20 cellular contexts compared by ENCODE assay signal in the genomic region with DNA sequence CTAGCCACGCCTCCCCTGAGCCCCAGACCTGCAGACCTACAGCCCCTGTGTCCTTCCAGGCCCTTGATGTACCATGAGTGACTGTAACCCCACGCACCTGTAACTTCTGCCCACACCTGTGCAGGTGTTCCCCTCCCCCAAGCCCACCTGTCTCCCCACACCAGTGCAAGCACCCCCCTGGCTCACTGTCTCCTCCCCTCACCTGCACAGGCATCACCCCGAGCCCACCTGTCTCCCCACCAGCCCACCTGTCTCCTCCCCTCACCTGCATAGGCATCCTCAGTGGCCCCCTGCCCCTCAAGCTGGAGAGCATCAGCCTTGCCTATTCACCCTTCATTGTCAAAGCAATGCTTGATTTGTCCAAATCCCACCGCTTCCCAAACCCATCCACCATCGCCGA. TPM values are rescaled to one million over a fixed set of nuclear protein-coding genes. Genes with fewer than 3 reads are reported as not detected.
A peak's percentile ranks its signal among the peaks of the same experiment; 100 is the strongest.
DNase-seq lines count a peak whose midpoint lies in the region; ATAC-seq and TF ChIP-seq lines count a peak whose summit lies in the region.
"Had no signal": no experiment of that assay in that cellular context is flagged by ENCODE, and none has a peak within 500 bp of the region (broad histone marks: within the 10 kb centered on the region; RNA-seq: fewer than 3 reads in every experiment).

No MANE protein-coding gene starts in this region.

- H3K27ac Mint-ChIP-seq in activated T-cell treated with anti-CD3 and anti-CD28 coated beads, Interleukin-2, amount 50 U/mL, for 24 hours: peak overlapping the region; percentile 64
- peak overlapping the region; percentile 75 to 81 for H3K27ac Mint-ChIP-seq in effector memory CD8-positive, alpha-beta T cell
- peak overlapping the region; percentile 88 for H3K27ac Mint-ChIP-seq in progenitor cell of endocrine pancreas

- peaks cover 2% of the 10 kb centered on the region for H3K9me3 Mint-ChIP-seq in activated T-cell treated with anti-CD3 and anti-CD28 coated beads, Interleukin-2, amount 50 U/mL, for 24 hours
- H3K9me3 Mint-ChIP-seq in effector memory CD8-positive, alpha-beta T cell: peaks cover 0 to 1% of the 10 kb centered on the region in 2 donors
- H3K9me3 Mint-ChIP-seq in progenitor cell of endocrine pancreas (ENCODE audit: low read depth): peaks cover 3% of the 10 kb centered on the region

- no peak for TF ChIP-seq CTCF in progenitor cell of endocrine pancreas (IDR thresholded peaks at IDR 0.05; ENCODE audit: unreplicated experiment)

- H3K27me3 Mint-ChIP-seq in activated T-cell treated with anti-CD3 and anti-CD28 coated beads, Interleukin-2, amount 50 U/mL, for 24 hours: peaks cover 22% of the 10 kb centered on the region
- peaks cover 0 to 16% of the 10 kb centered on the region in 2 donors for H3K27me3 Mint-ChIP-seq in effector memory CD8-positive, alpha-beta T cell
- peaks cover 15% of the 10 kb centered on the region for H3K27me3 Mint-ChIP-seq in progenitor cell of endocrine pancreas

- no peaks in the 10 kb centered on the region for H3K36me3 ChIP-seq in H7 (replicated peaks; ENCODE audit: control insufficient read depth, insufficient read depth, low read length)
- H3K36me3 ChIP-seq: BE2C had no signal

- no peaks in the 10 kb centered on the region; the same call in 1 of the 2 replicates for H3K27me3 ChIP-seq in H7 (ENCODE audit: control insufficient read depth, insufficient read depth, low read length)

- H3K4me3 ChIP-seq in H7 (ENCODE audit: insufficient read depth, low read depth, low read length): no peak overlapping the region

- peaks cover 12% of the 10 kb centered on the region for H3K36me3 Mint-ChIP-seq in activated T-cell treated with anti-CD3 and anti-CD28 coated beads, Interleukin-2, amount 50 U/mL, for 24 hours (ENCODE audit: low read depth)
- peaks cover 37% of the 10 kb centered on the region for H3K36me3 Mint-ChIP-seq in effector memory CD8-positive, alpha-beta T cell (ENCODE audit: insufficient read depth)
- peaks cover 23% of the 10 kb centered on the region for H3K36me3 Mint-ChIP-seq in progenitor cell of endocrine pancreas (ENCODE audit: insufficient read depth)

- no peak overlapping the region for H3K4me3 Mint-ChIP-seq in activated T-cell treated with anti-CD3 and anti-CD28 coated beads, Interleukin-2, amount 50 U/mL, for 24 hours
- H3K4me3 Mint-ChIP-seq in effector memory CD8-positive, alpha-beta T cell: peak overlapping the region; percentile 13 to 55
- H3K4me3 Mint-ChIP-seq in progenitor cell of endocrine pancreas (ENCODE audit: low read depth): no peak overlapping the region

- peaks cover 13% of the 10 kb centered on the region for H3K4me1 Mint-ChIP-seq in activated T-cell treated with anti-CD3 and anti-CD28 coated beads, Interleukin-2, amount 50 U/mL, for 24 hours (ENCODE audit: low read depth)
- H3K4me1 Mint-ChIP-seq in effector memory CD8-positive, alpha-beta T cell (ENCODE audit: low read depth in 2 of 2): peaks cover 20 to 27% of the 10 kb centered on the region in 2 donors
- peaks cover 11% of the 10 kb centered on the region for H3K4me1 Mint-ChIP-seq in progenitor cell of endocrine pancreas (ENCODE audit: low read depth)

- ATAC-seq in effector memory CD8-positive, alpha-beta T cell (replicated peaks): no peak
- no peak for ATAC-seq in GM18909 (IDR thresholded peaks at IDR 0.05; ENCODE audit: poor library complexity, unreplicated experiment)
- no peak for ATAC-seq in GM21447 (IDR thresholded peaks at IDR 0.05; ENCODE audit: unreplicated experiment)

- DNase-seq in activated T-cell treated with anti-CD3 and anti-CD28 coated beads, Interleukin-2, amount 50 U/mL, for 24 hours: no peak
- DNase-seq in activated T-cell treated with anti-CD3 and anti-CD28 coated beads, Interleukin-2, amount 50 U/mL, for 1 hour: no peak
- peak; percentile 63 for DNase-seq in H7
- DNase-seq in effector memory CD8-positive, alpha-beta T cell: no peak
- no peak for DNase-seq in progenitor cell of endocrine pancreas (ENCODE audit: low spot score, unreplicated experiment)
- no peak for DNase-seq in HK-2 (ENCODE audit: unreplicated experiment)
- DNase-seq: EL; GF-D8; HCEC 1CT; IMR-90; NCI-H1092 treated with DMSO at 0.1 percent for 48 hours; NCI-H1436 treated with DMSO at 0.1 percent for 48 hours; NCI-H1930; NCI-H345; NCI-H774; NK-92 treated with Interleukin-12 subunit alpha and Interleukin-12 subunit beta, amount 100 ng/mL, for 24 hours; SHP77 treated with DMSO at 0.1 percent for 48 hours had no signal

RNA-seq across cellular contexts. Expression of a gene that starts 32.3 kb away (rescaled TPM):
- total RNA-seq in H7 (2014; rRNA removed; shearing (Covaris generic)): 19.5 and 20.0 TPM in 2 replicates
- total RNA-seq in progenitor cell of endocrine pancreas: 67.5 and 70.7 TPM in 2 replicates

Comparison
In these comparisons a context has a peak if more than half of its experiments do, and no peak if none do; other contexts are left out.
1. H3K4me3 Mint-ChIP-seq: peak in effector memory CD8-positive, alpha-beta T cell (2 of 2); none in activated T-cell treated with anti-CD3 and anti-CD28 coated beads, Interleukin-2, amount 50 U/mL, for 24 hours (single experiment) and progenitor cell of endocrine pancreas (single experiment).
2. Peak in every context shown above with its lines, with median percentiles within 50 percentile points of each other: H3K27ac Mint-ChIP-seq.